1 cellular context compared by ENCODE assay signal in genomic region chr12:80763874-80764273, GRCh38.
TF ChIP-seq lines count a peak whose summit lies in the region.

No MANE protein-coding gene starts in this region.

TF ChIP-seq in HepG2, 621 proteins besides CTCF, POLR2A, EP300 and RAD21 (continued from another document):
- no peak for TF ChIP-seq CERS6 (CRISPR knock-in tag; IDR thresholded peaks at IDR 0.05)
- no peak for TF ChIP-seq NCOA2 (CRISPR knock-in tag; IDR thresholded peaks at IDR 0.05)
- no peak for TF ChIP-seq MNT (IDR thresholded peaks at IDR 0.05)
- TF ChIP-seq MXD4 (CRISPR knock-in tag; IDR thresholded peaks at IDR 0.05), result no peak
- TF ChIP-seq KLF13 (CRISPR knock-in tag; IDR thresholded peaks at IDR 0.05), result no peak
- peak; percentile 52 for TF ChIP-seq STAG1 (CRISPR knock-in tag; IDR thresholded peaks at IDR 0.05)
- TF ChIP-seq ZNF180 (CRISPR knock-in tag; IDR thresholded peaks at IDR 0.05; ENCODE audit: borderline replicate concordance, low read depth), result no peak
